ENCODE assay signal across 27 cellular contexts in genomic region chr9:76921161-76921560, GRCh38. TPM values are rescaled to one million over a fixed set of nuclear protein-coding genes. Genes with fewer than 3 reads are reported as not detected.
"Had no signal": no experiment of that assay in that cellular context is flagged by ENCODE, and none has a peak within 500 bp of the region (broad histone marks: within the 10 kb centered on the region; RNA-seq: fewer than 3 reads in every experiment).

No MANE protein-coding gene starts in this region.

- H3K27me3 ChIP-seq: left lung, pancreas, suprapubic skin, tibial artery, uterus had no signal

- DNase-seq: hypothalamus; immature natural killer cell; kidney; left colon; left lung; lower lobe of right lung; mammary epithelial cell; mesenchymal stem cell; naive thymus-derived CD8-positive, alpha-beta T cell; nucleus accumbens; pancreas; posterior cingulate gyrus; retina; right cardiac atrium; small intestine; spleen; stimulated activated naive B cell treated with anti-CD40 and anti-IgM and Interleukin-4, amounts not matched to agents 10 μg/mL and 1 μg/mL and 100 μg/mL, for 72 hours; tibial artery; uterus had no signal

- H3K4me1 ChIP-seq: left lung, lower lobe of right lung, pancreas, prostate gland, spleen, uterus had no signal

- H3K4me3 ChIP-seq: left lung, lower lobe of right lung, pancreas, prostate gland, spleen, suprapubic skin, thoracic aorta, tibial artery, uterus had no signal

- H3K4me3 Mint-ChIP-seq: immature natural killer cell; naive thymus-derived CD8-positive, alpha-beta T cell; nephron; neural crest cell; stimulated activated naive B cell treated with anti-CD40 and anti-IgM and Interleukin-4, amounts not matched to agents 10 μg/mL and 1 μg/mL and 100 μg/mL, for 72 hours; stimulated activated naive CD8-positive, alpha-beta T cell treated with anti-CD3 and anti-CD28 coated beads, Interleukin-15, Interleukin-2, amounts not matched to agents 100 ng/mL and 50 ng/mL, for 24 hours; type B pancreatic cell had no signal

- H3K36me3 ChIP-seq: left lung, lower lobe of right lung, pancreas, prostate gland, spleen, suprapubic skin, thoracic aorta, tibial artery, uterus had no signal

- H3K27ac ChIP-seq: left lung, lower lobe of right lung, pancreas, prostate gland, spleen, suprapubic skin, thoracic aorta, tibial artery, uterus had no signal

- H3K9me3 Mint-ChIP-seq: stimulated activated naive CD8-positive, alpha-beta T cell treated with anti-CD3 and anti-CD28 coated beads, Interleukin-15, Interleukin-2, amounts not matched to agents 100 ng/mL and 50 ng/mL, for 24 hours had no signal

- H3K9me3 ChIP-seq: left lung, lower lobe of right lung, pancreas, prostate gland, suprapubic skin, thoracic aorta, uterus had no signal

- ATAC-seq: left colon; left lung; lower lobe of right lung; naive thymus-derived CD8-positive, alpha-beta T cell; pancreas; right cardiac atrium; sciatic nerve; stimulated activated naive B cell treated with anti-CD40 and anti-IgM and Interleukin-4, amounts not matched to agents 10 μg/mL and 1 μg/mL and 100 μg/mL, for 72 hours had no signal

- H3K4me1 Mint-ChIP-seq: immature natural killer cell; naive thymus-derived CD8-positive, alpha-beta T cell; nephron; neural crest cell; stimulated activated naive B cell treated with anti-CD40 and anti-IgM and Interleukin-4, amounts not matched to agents 10 μg/mL and 1 μg/mL and 100 μg/mL, for 72 hours had no signal

- H3K36me3 Mint-ChIP-seq: immature natural killer cell; naive thymus-derived CD8-positive, alpha-beta T cell; stimulated activated naive B cell treated with anti-CD40 and anti-IgM and Interleukin-4, amounts not matched to agents 10 μg/mL and 1 μg/mL and 100 μg/mL, for 72 hours; type B pancreatic cell had no signal

- H3K27ac Mint-ChIP-seq: immature natural killer cell; naive thymus-derived CD8-positive, alpha-beta T cell; nephron; stimulated activated naive B cell treated with anti-CD40 and anti-IgM and Interleukin-4, amounts not matched to agents 10 μg/mL and 1 μg/mL and 100 μg/mL, for 72 hours; stimulated activated naive CD8-positive, alpha-beta T cell treated with anti-CD3 and anti-CD28 coated beads, Interleukin-15, Interleukin-2, amounts not matched to agents 100 ng/mL and 50 ng/mL, for 24 hours; type B pancreatic cell had no signal

RNA-seq across cellular contexts. Expression of gene PRUNE2, which starts 15.2 kb away (rescaled TPM):
- total RNA-seq: naive thymus-derived CD8-positive, alpha-beta T cell had no signal
- polyA plus RNA-seq: naive thymus-derived CD8-positive, alpha-beta T cell had no signal
